ENCODE assay signal across 8 cellular contexts in the genomic region with DNA sequence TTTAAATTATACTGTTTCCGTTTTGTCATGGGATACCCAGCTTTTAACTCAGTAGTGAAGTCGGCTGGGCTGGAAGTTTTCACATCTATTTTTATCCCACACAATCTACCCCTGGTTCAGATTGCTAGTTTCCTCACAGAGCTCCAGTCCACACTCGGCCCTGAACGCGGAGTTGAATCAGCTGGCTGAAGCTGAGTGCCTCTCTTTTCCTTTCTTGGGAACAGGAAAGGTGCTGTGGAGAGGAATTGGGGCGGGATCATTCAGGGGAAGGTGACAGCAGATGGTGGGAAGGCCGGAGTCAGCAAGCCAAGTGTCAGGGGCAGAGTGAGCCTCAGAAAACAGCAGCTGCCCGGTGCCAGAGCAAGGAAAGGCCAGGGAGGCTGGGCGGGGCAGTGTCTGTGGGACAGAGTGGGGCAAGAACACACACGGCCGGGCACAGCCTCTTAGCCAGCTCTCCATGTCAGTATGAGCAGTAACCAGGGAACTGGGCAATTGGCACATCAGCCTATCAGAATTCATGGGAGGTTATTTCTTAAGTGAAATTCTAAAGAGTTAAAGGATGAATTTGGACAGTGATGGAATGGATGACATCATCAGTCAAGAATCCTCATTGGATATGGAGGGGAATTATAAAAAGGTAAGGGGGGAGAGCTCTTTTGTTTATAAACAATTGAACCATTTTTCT. TPM values are rescaled to one million over a fixed set of nuclear protein-coding genes. Genes with fewer than 3 reads are reported as not detected.
DNase-seq lines count a peak whose midpoint lies in the region; FAIRE-seq and TF ChIP-seq lines count a peak whose summit lies in the region.

No MANE protein-coding gene starts in this region.

- FAIRE-seq in HTR-8/SVneo (lab: Jason Lieb, UNC) = peak; percentile 28

- H3K27ac ChIP-seq in BLaER1 treated with 17β-estradiol and CSF1 and Interleukin-3, amounts not matched to agents 10 nM and 100 nM = peak overlapping the region in 10 of 11 experiments; percentile 34 to 76 (median 66); a peak in 19 of 22 replicates
- H3K27ac ChIP-seq in vagina = peak overlapping the region; percentile 89

- intact Hi-C loops in dendritic cell treated with granulocyte-macrophage colony-stimulating factor and Interleukin-4, amounts not matched to agents 40 ng/mL and 50 ng/mL, for 4 days (cut with micrococcal nuclease) = no loop called here
- intact Hi-C loops in vagina (cut with DNase I) = no loop called here

- H3K4me1 ChIP-seq in BLaER1 treated with 17β-estradiol and CSF1 and Interleukin-3, amounts not matched to agents 10 nM and 100 nM = peaks cover 20 to 58% (median 41%) of the 10 kb centered on the region in 10 experiments
- H3K4me1 ChIP-seq in vagina = peaks cover 59% of the 10 kb centered on the region

- TF ChIP-seq POLR2A in vagina (IDR thresholded peaks at IDR 0.05) = no peak

- H3K9me3 Mint-ChIP-seq in dendritic cell treated with granulocyte-macrophage colony-stimulating factor and Interleukin-4, amounts not matched to agents 40 ng/mL and 50 ng/mL, for 4 days = peaks cover 10% of the 10 kb centered on the region

- no peaks in the 10 kb centered on the region for H3K27me3 ChIP-seq in BLaER1 treated with 17β-estradiol and CSF1 and Interleukin-3, amounts not matched to agents 10 nM and 100 nM
- H3K27me3 ChIP-seq in vagina = no peaks in the 10 kb centered on the region

- DNase-seq in HTR-8/SVneo (ENCODE audit: insufficient read length, low spot score) = peak; percentile 51
- peak; percentile 69 for DNase-seq in medulla oblongata (ENCODE audit: extremely low spot score)
- DNase-seq in vagina (ENCODE audit: extremely low spot score in 2 of 2) = no peak
- DNase-seq in activated CD4-positive, alpha-beta T cell treated with anti-CD3 and anti-CD28 coated beads, Interleukin-2, amount 50 U/mL, for 1 hour = no peak
- no peak for DNase-seq in GDM1 (lab: John Stamatoyannopoulos, UW)
- DNase-seq in activated CD4-positive, alpha-beta T cell treated with anti-CD3 and anti-CD28 coated beads for 4 hours = no peak

- H3K27me3 Mint-ChIP-seq in dendritic cell treated with granulocyte-macrophage colony-stimulating factor and Interleukin-4, amounts not matched to agents 40 ng/mL and 50 ng/mL, for 4 days = peaks cover 1% of the 10 kb centered on the region

- no peaks in the 10 kb centered on the region; a peak in 2 of 22 replicates for H3K36me3 ChIP-seq in BLaER1 treated with 17β-estradiol and CSF1 and Interleukin-3, amounts not matched to agents 10 nM and 100 nM
- H3K36me3 ChIP-seq in vagina = no peaks in the 10 kb centered on the region

- H3K4me3 Mint-ChIP-seq in dendritic cell treated with granulocyte-macrophage colony-stimulating factor and Interleukin-4, amounts not matched to agents 40 ng/mL and 50 ng/mL, for 4 days = no peak overlapping the region

- H3K9me3 ChIP-seq in BLaER1 treated with 17β-estradiol and CSF1 and Interleukin-3, amounts not matched to agents 10 nM and 100 nM (replicated peaks in 1 of 11) = peaks cover 20 to 32% (median 30%) of the 10 kb centered on the region in 11 experiments
- no peaks in the 10 kb centered on the region for H3K9me3 ChIP-seq in vagina

- H3K36me3 Mint-ChIP-seq in dendritic cell treated with granulocyte-macrophage colony-stimulating factor and Interleukin-4, amounts not matched to agents 40 ng/mL and 50 ng/mL, for 4 days (ENCODE audit: low read depth) = no peaks in the 10 kb centered on the region

- peak overlapping the region; percentile 69 to 91 (median 78) for H3K4me2 ChIP-seq in BLaER1 treated with 17β-estradiol and CSF1 and Interleukin-3, amounts not matched to agents 10 nM and 100 nM

- peak overlapping the region; percentile 14 for H3K27ac Mint-ChIP-seq in dendritic cell treated with granulocyte-macrophage colony-stimulating factor and Interleukin-4, amounts not matched to agents 40 ng/mL and 50 ng/mL, for 4 days

- peaks cover 26% of the 10 kb centered on the region for H3K4me1 Mint-ChIP-seq in dendritic cell treated with granulocyte-macrophage colony-stimulating factor and Interleukin-4, amounts not matched to agents 40 ng/mL and 50 ng/mL, for 4 days (ENCODE audit: low read depth)

- peak overlapping the region; percentile 30 to 68 (median 59); a peak in 18 of 22 replicates for H3K9ac ChIP-seq in BLaER1 treated with 17β-estradiol and CSF1 and Interleukin-3, amounts not matched to agents 10 nM and 100 nM

- no peak for TF ChIP-seq CTCF in vagina (IDR thresholded peaks at IDR 0.05)

- no peaks in the 10 kb centered on the region for H4K20me1 ChIP-seq in BLaER1 treated with 17β-estradiol and CSF1 and Interleukin-3, amounts not matched to agents 10 nM and 100 nM

- peak overlapping the region in 4 of 10 experiments; percentile 3 to 39 (median 24); a peak in 3 of 20 replicates for H3K4me3 ChIP-seq in BLaER1 treated with 17β-estradiol and CSF1 and Interleukin-3, amounts not matched to agents 10 nM and 100 nM
- peak overlapping the region; percentile 28 to 30 for H3K4me3 ChIP-seq in vagina

RNA-seq across cellular contexts. Expression of gene SCHIP1, which starts 13.3 kb away (rescaled TPM):
- 17.7 TPM for total RNA-seq in vagina

Comparison
In these comparisons a context has a peak if more than half of its experiments do, and no peak if none do; other contexts are left out.
1. DNase-seq: peak in HTR-8/SVneo (single experiment) and medulla oblongata (single experiment); none in vagina (0 of 2), activated CD4-positive, alpha-beta T cell treated with anti-CD3 and anti-CD28 coated beads, Interleukin-2, amount 50 U/mL, for 1 hour (single experiment), GDM1 (single experiment) and activated CD4-positive, alpha-beta T cell treated with anti-CD3 and anti-CD28 coated beads for 4 hours (0 of 2).